Comparison of ENCODE assay signal across 17 cellular contexts in genomic region chr20:41482647-41483552, GRCh38.
DNase-seq lines count a peak whose midpoint lies in the region; TF ChIP-seq lines count a peak whose summit lies in the region.
"Had no signal": no experiment of that assay in that cellular context is flagged by ENCODE, and none has a peak within 500 bp of the region (broad histone marks: within the 10 kb centered on the region; RNA-seq: fewer than 3 reads in every experiment).

No MANE protein-coding gene starts in this region.

- H3K27me3 ChIP-seq in mammary epithelial cell (ENCODE audit: insufficient read depth, low read length) (no peaks in the 10 kb centered on the region), HAP-1 (ENCODE audit: low read depth) (no peaks in the 10 kb centered on the region), hepatocyte (no peaks in the 10 kb centered on the region)
- H3K27me3 ChIP-seq: spleen, upper lobe of right lung had no signal

- no peak overlapping the region for H3K9ac ChIP-seq in mammary epithelial cell (ENCODE audit: insufficient read depth, low read length)

- peaks cover 23% of the 10 kb centered on the region for H3K9me3 Mint-ChIP-seq in mesothelial cell of epicardium
- H3K9me3 Mint-ChIP-seq: activated CD4-positive, alpha-beta memory T cell treated with anti-CD3 and anti-CD28 coated beads, Interleukin-2, amount 10 ng/mL, durations not matched to agents 7 days and 5 days; CD8-positive, alpha-beta memory T cell; H9; naive B cell had no signal

- no peak overlapping the region for H3K4me3 Mint-ChIP-seq in mesothelial cell of epicardium
- H3K4me3 Mint-ChIP-seq: activated CD4-positive, alpha-beta memory T cell treated with anti-CD3 and anti-CD28 coated beads, Interleukin-2, amount 10 ng/mL, durations not matched to agents 7 days and 5 days; CD8-positive, alpha-beta memory T cell; H9; naive B cell had no signal

- in situ Hi-C loops in mammary epithelial cell (cut with MboI; ENCODE audit: low sequenced_read_pairs in 2 of 2), result no loop called here
- in situ Hi-C loops in HAP-1 (cut with MboI; ENCODE audit: low sequenced_read_pairs), result no loop called here

- peaks cover 5% of the 10 kb centered on the region for H3K4me1 Mint-ChIP-seq in mesothelial cell of epicardium
- H3K4me1 Mint-ChIP-seq: H9 had no signal

- H2AFZ ChIP-seq in mammary epithelial cell (ENCODE audit: low read depth, low read length) (no peak overlapping the region), hepatocyte (no peak overlapping the region)

- H3K4me1 ChIP-seq in mammary epithelial cell (ENCODE audit: insufficient read depth, low read length) (no peaks in the 10 kb centered on the region), HAP-1 (no peaks in the 10 kb centered on the region), hepatocyte (ENCODE audit: insufficient read depth) (no peaks in the 10 kb centered on the region)
- H3K4me1 ChIP-seq: upper lobe of right lung had no signal

- H3K79me2 ChIP-seq in mammary epithelial cell (ENCODE audit: insufficient read depth, low read length), result no peaks in the 10 kb centered on the region
- H3K79me2 ChIP-seq in hepatocyte, result no peaks in the 10 kb centered on the region

- no peak overlapping the region for H3K4me3 ChIP-seq in mammary epithelial cell (replicated peaks in 1 of 3; ENCODE audit: insufficient read depth in 1 of 3, low read depth in 2 of 3, low read length in 3 of 3)
- no peak overlapping the region for H3K4me3 ChIP-seq in HAP-1
- no peak overlapping the region for H3K4me3 ChIP-seq in hepatocyte
- H3K4me3 ChIP-seq: spleen, upper lobe of right lung had no signal

- H3K4me2 ChIP-seq in mammary epithelial cell (ENCODE audit: insufficient read depth, low read depth, low read length) (no peak overlapping the region), hepatocyte (no peak overlapping the region)

- H3K9me3 ChIP-seq in mammary epithelial cell (replicated peaks; ENCODE audit: insufficient read depth, low read length) (no peaks in the 10 kb centered on the region), HAP-1 (no peaks in the 10 kb centered on the region), hepatocyte (ENCODE audit: low read depth) (no peaks in the 10 kb centered on the region)
- H3K9me3 ChIP-seq: spleen, upper lobe of right lung had no signal

- WGBS in mammary epithelial cell (ENCODE audit: low coverage, missing lambda C conversion rate), result 88% methylated on average over 6 of the region's 6 CpGs
- 82% methylated on average over 6 of the region's 6 CpGs for WGBS in hepatocyte (ENCODE audit: low lambda C conversion rate, missing lambda C conversion rate)

- H3K27ac ChIP-seq in mammary epithelial cell (ENCODE audit: insufficient read depth, low read depth, low read length), result no peak overlapping the region
- H3K27ac ChIP-seq in hepatocyte, result no peak overlapping the region
- H3K27ac ChIP-seq: spleen, upper lobe of right lung had no signal

- TF ChIP-seq CTCF in AG09319 (IDR thresholded peaks at IDR 0.05; ENCODE audit: low read depth, low read length) (no peak; the same call in 1 of the 2 replicates), mammary epithelial cell (conservative IDR thresholded peaks at IDR 0.05 in 1 of 2, IDR thresholded peaks at IDR 0.05 in 1 of 2; ENCODE audit: extremely low read depth in 1 of 2, insufficient read depth in 1 of 2, low read depth in 1 of 2, low read length in 2 of 2) (no peak), mesothelial cell of epicardium (IDR thresholded peaks at IDR 0.05; ENCODE audit: unreplicated experiment) (no peak), hepatocyte (IDR thresholded peaks at IDR 0.05; ENCODE audit: poor library complexity) (no peak)

- dilution Hi-C loops in mammary epithelial cell (cut with HindIII; ENCODE audit: low sequenced_read_pairs), result no loop called here

- H3K36me3 Mint-ChIP-seq in mesothelial cell of epicardium, result peaks cover 70% of the 10 kb centered on the region

- H3K27me3 Mint-ChIP-seq in mesothelial cell of epicardium (ENCODE audit: low read depth), result no peaks in the 10 kb centered on the region
- H3K27me3 Mint-ChIP-seq: activated CD4-positive, alpha-beta memory T cell treated with anti-CD3 and anti-CD28 coated beads, Interleukin-2, amount 10 ng/mL, durations not matched to agents 7 days and 5 days; CD8-positive, alpha-beta memory T cell; naive B cell had no signal

- CTCF ChIA-PET in mammary epithelial cell (lab: Charles Lee; ENCODE audit: low non-redundant PET), result no interaction called here

- no peaks in the 10 kb centered on the region for H3K9me2 ChIP-seq in hepatocyte (replicated peaks; ENCODE audit: insufficient read depth)

- H3K36me3 ChIP-seq in mammary epithelial cell (ENCODE audit: insufficient read depth, low read length) (peaks cover 4% of the 10 kb centered on the region), HAP-1 (replicated peaks) (peaks cover 18% of the 10 kb centered on the region), hepatocyte (replicated peaks; ENCODE audit: insufficient read depth, low read depth) (no peaks in the 10 kb centered on the region)

- no TSS peak for BruUV-seq in mammary epithelial cell (replicated peaks; lab: Mats Ljungman, UMichigan)

- peak overlapping the region; percentile 87 for H3K27ac Mint-ChIP-seq in mesothelial cell of epicardium
- H3K27ac Mint-ChIP-seq: activated CD4-positive, alpha-beta memory T cell treated with anti-CD3 and anti-CD28 coated beads, Interleukin-2, amount 10 ng/mL, durations not matched to agents 7 days and 5 days; activated naive CD4-positive, alpha-beta T cell treated with anti-CD3 and anti-CD28 coated beads, Interleukin-2, amount 50 U/mL, for 72 hours; H9 had no signal

- intact Hi-C loops in mammary epithelial cell (cut with micrococcal nuclease), result no loop called here

- no peak for TF ChIP-seq EP300 in Ishikawa (IDR thresholded peaks at IDR 0.05; ENCODE audit: borderline replicate concordance)

- no peak for TF ChIP-seq RAD21 in Ishikawa (IDR thresholded peaks at IDR 0.05; ENCODE audit: low read depth)

- H4K20me1 ChIP-seq in mammary epithelial cell (ENCODE audit: insufficient read depth, low read length) (no peaks in the 10 kb centered on the region), hepatocyte (ENCODE audit: insufficient read depth, poor library complexity, severe bottlenecking) (no peaks in the 10 kb centered on the region)

- peak; percentile 45 for DNase-seq in AG09319 (ENCODE audit: extremely low read depth, low read depth)
- DNase-seq in mammary epithelial cell, result peak; percentile 11
- no peak for DNase-seq in mesothelial cell of epicardium (ENCODE audit: low spot score in 2 of 2, unreplicated experiment in 2 of 2)
- no peak for DNase-seq in HAP-1 (ENCODE audit: low spot score in 2 of 2)
- DNase-seq in GF-D8 (lab: John Stamatoyannopoulos, UW), result no peak
- no peak for DNase-seq in stimulated activated CD4-positive, alpha-beta T cell treated with anti-CD3 and anti-CD28 coated beads, Interleukin-4, amount 100 ng/mL, for 24 hours
- DNase-seq in hepatocyte (ENCODE audit: low spot score), result no peak
- DNase-seq: activated CD4-positive, alpha-beta memory T cell treated with anti-CD3 and anti-CD28 coated beads, Interleukin-2, amount 10 ng/mL, durations not matched to agents 7 days and 5 days; CD8-positive, alpha-beta memory T cell; H9; MM.1S; naive B cell; NCI-H510A treated with DMSO at 0.1 percent for 48 hours; spleen; upper lobe of right lung had no signal

TF ChIP-seq in Ishikawa, 13 proteins besides CTCF, POLR2A, EP300 and RAD21:
- TF ChIP-seq MAX (IDR thresholded peaks at IDR 0.05) (no peak), TEAD4 (IDR thresholded peaks at IDR 0.05) (0 out of 2 replicates have a peak, but pooled peaks have one; percentile 10), YY1 (IDR thresholded peaks at IDR 0.05; ENCODE audit: low read depth) (no peak)

Comparison
In these comparisons a context has a peak if more than half of its experiments do, and no peak if none do; other contexts are left out.
1. DNase-seq: peak in AG09319 (single experiment) and mammary epithelial cell (single experiment); none in mesothelial cell of epicardium (0 of 2), HAP-1 (0 of 2), GF-D8 (single experiment), stimulated activated CD4-positive, alpha-beta T cell treated with anti-CD3 and anti-CD28 coated beads, Interleukin-4, amount 100 ng/mL, for 24 hours (single experiment) and hepatocyte (single experiment).